Comparison of ENCODE assay signal across 8 cellular contexts in the genomic region with DNA sequence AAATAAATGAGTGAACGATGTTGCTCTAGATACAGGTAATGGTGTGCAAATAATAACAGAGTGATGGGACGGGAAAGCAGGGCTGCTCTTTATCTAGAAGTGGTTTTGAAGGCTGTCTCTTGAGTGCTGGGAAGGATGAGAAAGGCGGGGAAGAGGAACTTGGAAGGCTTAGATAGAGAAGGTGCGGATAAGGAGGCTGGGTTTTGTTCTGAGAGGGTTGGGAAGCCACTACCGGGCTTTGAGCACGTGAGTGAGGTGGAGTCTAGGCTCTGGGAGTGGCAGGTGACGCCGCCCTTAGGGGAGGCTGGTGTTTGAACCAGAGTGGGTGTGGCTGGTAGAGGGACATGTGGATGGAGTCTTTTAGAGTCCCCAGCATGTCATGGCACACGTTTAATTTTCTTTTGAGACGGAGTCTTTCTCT. TPM values are rescaled to one million over a fixed set of nuclear protein-coding genes. Genes with fewer than 3 reads are reported as not detected.
DNase-seq lines count a peak whose midpoint lies in the region; ATAC-seq lines count a peak whose summit lies in the region.

No MANE protein-coding gene starts in this region.

- peaks cover 45% of the 10 kb centered on the region for H3K79me2 ChIP-seq in mesendoderm (ENCODE audit: control insufficient read depth, insufficient read depth, low read length)

- peaks cover 39% of the 10 kb centered on the region for H3K36me3 Mint-ChIP-seq in activated CD4-positive, alpha-beta T cell treated with anti-CD3 and anti-CD28 coated beads, Interleukin-2, amount 10 ng/mL, durations not matched to agents 7 days and 5 days (ENCODE audit: low read depth)

- peak overlapping the region; percentile 27 for H2BK5ac ChIP-seq in mesendoderm (ENCODE audit: low read length)

- H3K4me1 ChIP-seq in mesendoderm (ENCODE audit: control insufficient read depth, low read depth, low read length): peaks cover 1% of the 10 kb centered on the region

- H3K79me1 ChIP-seq in mesendoderm (ENCODE audit: low read length): peaks cover 14% of the 10 kb centered on the region

- H2AK5ac ChIP-seq in mesendoderm (ENCODE audit: low read length): peak overlapping the region; percentile 48

- H3K4me1 Mint-ChIP-seq in activated CD4-positive, alpha-beta T cell treated with anti-CD3 and anti-CD28 coated beads, Interleukin-2, amount 10 ng/mL, durations not matched to agents 7 days and 5 days: peaks cover 45% of the 10 kb centered on the region

- no CpG with 5 or more reads among the region's 10 CpGs for WGBS in mesendoderm (ENCODE audit: extremely low coverage, insufficient coverage, low lambda C conversion rate)

- H3K27ac ChIP-seq in mesendoderm (ENCODE audit: low read depth, low read length): peak overlapping the region; percentile 96

- H3K4me2 ChIP-seq in mesendoderm (ENCODE audit: low read length): peak overlapping the region; percentile 90

- peak overlapping the region; percentile 99 for H3K56ac ChIP-seq in mesendoderm (ENCODE audit: low read length)

- ATAC-seq in HG03354 (IDR thresholded peaks at IDR 0.05; ENCODE audit: poor library complexity, severe bottlenecking, unreplicated experiment) (peak; percentile 48), HG02840 (IDR thresholded peaks at IDR 0.05; ENCODE audit: low FRiP score, unreplicated experiment) (no peak)

- POLR2A ChIA-PET in activated CD4-positive, alpha-beta T cell treated with anti-CD3 and anti-CD28 coated beads, Interleukin-2, amount 10 ng/mL, durations not matched to agents 7 days and 5 days (lab: Charles Lee): interaction anchor here (0.6 kb wide), 1 partner anchor 115 kb away, joined by 5 read pairs; a partner anchor contains a TSS

- no peak overlapping the region for H2BK15ac ChIP-seq in mesendoderm (replicated peaks; ENCODE audit: low read depth)

- peak overlapping the region; percentile 81 for H3K4me3 Mint-ChIP-seq in activated CD4-positive, alpha-beta T cell treated with anti-CD3 and anti-CD28 coated beads, Interleukin-2, amount 10 ng/mL, durations not matched to agents 7 days and 5 days

- H3K4ac ChIP-seq in mesendoderm (ENCODE audit: low read depth, low read length): peak overlapping the region; percentile 66

- no peaks in the 10 kb centered on the region for H3K27me3 Mint-ChIP-seq in activated CD4-positive, alpha-beta T cell treated with anti-CD3 and anti-CD28 coated beads, Interleukin-2, amount 10 ng/mL, durations not matched to agents 7 days and 5 days

- CTCF ChIA-PET in activated CD4-positive, alpha-beta T cell treated with anti-CD3 and anti-CD28 coated beads, Interleukin-2, amount 10 ng/mL, durations not matched to agents 7 days and 5 days (lab: Charles Lee): interaction anchor here (0.6 kb wide), 1 partner anchor 46 kb away, joined by 3 read pairs; no protein-coding TSS in a partner anchor

- H3K4me3 ChIP-seq in GM08714 (ENCODE audit: low read length): peak overlapping the region; percentile 78
- peak overlapping the region; percentile 76 for H3K4me3 ChIP-seq in mesendoderm (ENCODE audit: low read length)

- H3K9me3 Mint-ChIP-seq in activated CD4-positive, alpha-beta T cell treated with anti-CD3 and anti-CD28 coated beads, Interleukin-2, amount 10 ng/mL, durations not matched to agents 7 days and 5 days: no peaks in the 10 kb centered on the region

- peak overlapping the region; percentile 86 for H3K9ac ChIP-seq in mesendoderm (ENCODE audit: low read length)

- H3K23ac ChIP-seq in mesendoderm (ENCODE audit: low read length): no peak overlapping the region

- H3K27ac Mint-ChIP-seq in activated CD4-positive, alpha-beta T cell treated with anti-CD3 and anti-CD28 coated beads, Interleukin-2, amount 10 ng/mL, durations not matched to agents 7 days and 5 days: peak overlapping the region; percentile 94

- no peak overlapping the region for H2BK120ac ChIP-seq in mesendoderm (ENCODE audit: low read depth, low read length)

- H3K36me3 ChIP-seq in mesendoderm (ENCODE audit: control insufficient read depth, insufficient read depth, low read length): peaks cover 2% of the 10 kb centered on the region

- no peak overlapping the region for H4K5ac ChIP-seq in mesendoderm (ENCODE audit: low read length)

- peak overlapping the region; percentile 29 for H3K18ac ChIP-seq in mesendoderm (ENCODE audit: low read length)

- DNase-seq in NCI-H748 (lab: John Stamatoyannopoulos, UW; ENCODE audit: unreplicated experiment) (peak; percentile 77), dermis microvascular lymphatic vessel endothelial cell (ENCODE audit: low read depth in 2 of 2) (peak; percentile 36 to 77), mesendoderm (peak; percentile 90)
- DNase-seq in activated CD4-positive, alpha-beta T cell treated with anti-CD3 and anti-CD28 coated beads, Interleukin-2, amount 10 ng/mL, durations not matched to agents 7 days and 5 days: peak; percentile 88
- DNase-seq in stimulated activated CD8-positive, alpha-beta memory T cell treated with anti-CD3 and anti-CD28 coated beads, Interleukin-15, amount 100 ng/mL, for 1 hour (ENCODE audit: low read depth): peak; percentile 35

- H4K8ac ChIP-seq in mesendoderm (ENCODE audit: low read depth, low read length): peak overlapping the region; percentile 30

- no peaks in the 10 kb centered on the region for H3K27me3 ChIP-seq in mesendoderm (ENCODE audit: insufficient read depth, low read length, poor library complexity)

RNA-seq across cellular contexts. Expression of a gene that starts 0.8 kb away (rescaled TPM):
- 10 to 100 TPM; 38.6 to 39.3 TPM for total RNA-seq in activated CD4-positive, alpha-beta T cell treated with anti-CD3 and anti-CD28 coated beads, Interleukin-2, amount 10 ng/mL, durations not matched to agents 7 days and 5 days
- total RNA-seq in dermis microvascular lymphatic vessel endothelial cell: 41.0 and 53.7 TPM in 2 replicates
- 41.0 TPM for polyA plus RNA-seq in mesendoderm (2013, experiment 1 of 2)
- polyA plus RNA-seq in mesendoderm (2013, experiment 2 of 2): 40.9 TPM

RNA-seq across cellular contexts. Expression of a gene that starts 0.9 kb away (rescaled TPM):
- 100 to 1,000 TPM; 128 to 144 TPM for total RNA-seq in activated CD4-positive, alpha-beta T cell treated with anti-CD3 and anti-CD28 coated beads, Interleukin-2, amount 10 ng/mL, durations not matched to agents 7 days and 5 days
- total RNA-seq in dermis microvascular lymphatic vessel endothelial cell: 11.0 and 16.1 TPM in 2 replicates
- 50.6 TPM for polyA plus RNA-seq in mesendoderm (2013, experiment 1 of 2)
- polyA plus RNA-seq in mesendoderm (2013, experiment 2 of 2): 51.4 TPM

RNA-seq across cellular contexts. Expression of a gene that starts 29.6 kb away (rescaled TPM):
- 10 to 100 TPM; 20.6 to 22.2 TPM for total RNA-seq in activated CD4-positive, alpha-beta T cell treated with anti-CD3 and anti-CD28 coated beads, Interleukin-2, amount 10 ng/mL, durations not matched to agents 7 days and 5 days
- 3.7 and 4.7 TPM in 2 replicates for total RNA-seq in dermis microvascular lymphatic vessel endothelial cell
- polyA plus RNA-seq in mesendoderm (2013, experiment 1 of 2): 1.7 TPM
- polyA plus RNA-seq in mesendoderm (2013, experiment 2 of 2): 1.4 TPM

Comparison
In these comparisons a context has a peak if more than half of its experiments do, and no peak if none do; other contexts are left out.
1. DNase-seq: peak in every context shown above with its lines; median percentile 90 in mesendoderm; 88 in activated CD4-positive, alpha-beta T cell treated with anti-CD3 and anti-CD28 coated beads, Interleukin-2, amount 10 ng/mL, durations not matched to agents 7 days and 5 days; 77 in NCI-H748; 56 in dermis microvascular lymphatic vessel endothelial cell; 35 in stimulated activated CD8-positive, alpha-beta memory T cell treated with anti-CD3 and anti-CD28 coated beads, Interleukin-15, amount 100 ng/mL, for 1 hour.